ENCODE assay signal across 8 cellular contexts in genomic region chr4:6873792-6874461, GRCh38. TPM values are rescaled to one million over a fixed set of nuclear protein-coding genes. Genes with fewer than 3 reads are reported as not detected.
DNase-seq lines count a peak whose midpoint lies in the region; ATAC-seq and TF ChIP-seq lines count a peak whose summit lies in the region.

No MANE protein-coding gene starts in this region.

- WGBS in psoas muscle, 3 donors: 35 to 44% (median 36%) methylated on average over 3 of the region's 3 CpGs

- H3K9me3 ChIP-seq in SJCRH30 (replicated peaks): no peaks in the 10 kb centered on the region
- no peaks in the 10 kb centered on the region for H3K9me3 ChIP-seq in psoas muscle
- H3K9me3 ChIP-seq in vagina: no peaks in the 10 kb centered on the region

- ATAC-seq in HG03175 (IDR thresholded peaks at IDR 0.05; ENCODE audit: unreplicated experiment): peak; percentile 69
- peak; percentile 49 for ATAC-seq in Right ventricle myocardium inferior
- peak; percentile 44 to 62 (median 52) for ATAC-seq in psoas muscle

- H3K27ac ChIP-seq in SJCRH30: no peak overlapping the region
- peak overlapping the region; percentile 79 for H3K27ac ChIP-seq in psoas muscle
- H3K27ac ChIP-seq in vagina: no peak overlapping the region

- H3K27me3 ChIP-seq in SJCRH30 (no peaks in the 10 kb centered on the region), psoas muscle (ENCODE audit: insufficient read depth in 3 of 3, low read length in 2 of 3) (no peaks in the 10 kb centered on the region), vagina (no peaks in the 10 kb centered on the region)

- H3K4me1 ChIP-seq in SJCRH30 (no peaks in the 10 kb centered on the region), psoas muscle (peaks cover 56% of the 10 kb centered on the region), vagina (peaks cover 10% of the 10 kb centered on the region)

- DNase-seq in NCI-H1436 (lab: John Stamatoyannopoulos, UW) (peak; percentile 10), NCI-H1436 treated with DMSO at 0.1 percent for 48 hours (lab: John Stamatoyannopoulos, UW) (no peak), SJCRH30 (peak; percentile 77 to 85), Right ventricle myocardium inferior (ENCODE audit: missing footprints) (peak; percentile 87), psoas muscle (peak; percentile 70 to 85), vagina (ENCODE audit: extremely low spot score in 2 of 2) (no peak)
- DNase-seq in activated naive CD4-positive, alpha-beta T cell treated with Interleukin-2 at 50 U/mL for 16 hours: peak; percentile 81

- intact Hi-C loops in Right ventricle myocardium inferior (cut with DNase I) (loop anchor here (1.0 to 2.0 kb wide), 2 partner anchors 91 to 154 kb away; partner anchors contain the start of gene KIAA0232), psoas muscle (cut with DNase I) (loop anchor here (1.0 to 5.0 kb wide), 3 partner anchors 92 to 154 kb away; partner anchors contain the start of gene KIAA0232 (in 2 of the 2)), vagina (cut with DNase I) (loop anchor here (2.0 to 10.0 kb wide), 2 partner anchors 89 to 157 kb away; partner anchors contain the start of genes BLOC1S4 and KIAA0232)

- TF ChIP-seq CTCF in psoas muscle (IDR thresholded peaks at IDR 0.05) (peak; percentile 75), vagina (IDR thresholded peaks at IDR 0.05) (peak; percentile 62 to 78 (median 68))

- TF ChIP-seq POLR2A in vagina (IDR thresholded peaks at IDR 0.05): no peak

- H3K4me3 ChIP-seq in SJCRH30 (no peak overlapping the region), psoas muscle (no peak overlapping the region), vagina (no peak overlapping the region)

- H3K36me3 ChIP-seq in SJCRH30 (peaks cover 28% of the 10 kb centered on the region; the same call in 1 of the 2 replicates), psoas muscle (ENCODE audit: insufficient read depth in 1 of 2, low read depth in 1 of 2) (peaks cover 0 to 77% of the 10 kb centered on the region in 2 donors), vagina (peaks cover 0 to 35% of the 10 kb centered on the region in 2 donors)

RNA-seq across cellular contexts. Expression of gene TBC1D14, which starts 35.7 kb away (rescaled TPM):
- total RNA-seq in SJCRH30 (2014; rRNA removed; shearing (Covaris generic)): 54.5 and 58.0 TPM in 2 replicates
- total RNA-seq in Right ventricle myocardium inferior (36.1 TPM), psoas muscle (10 to 100 TPM; 32.7 to 45.5 (median 35.6) TPM), vagina (35.4 TPM)
- polyA plus RNA-seq in psoas muscle: 10 to 100 TPM; 14.7 to 44.3 (median 17.7) TPM

Comparison
In these comparisons a context has a peak if more than half of its experiments do, and no peak if none do; other contexts are left out.
1. DNase-seq: peak in NCI-H1436 (single experiment), SJCRH30 (2 of 2), activated naive CD4-positive, alpha-beta T cell treated with Interleukin-2 at 50 U/mL for 16 hours (single experiment), Right ventricle myocardium inferior (single experiment) and psoas muscle (2 of 2); none in NCI-H1436 treated with DMSO at 0.1 percent for 48 hours (single experiment) and vagina (0 of 2).
2. Peak in every context shown above with its lines, with median percentiles within 50 percentile points of each other: ATAC-seq.